Comparison of ENCODE assay signal across 20 cellular contexts in genomic region chr20:52411611-52412010, GRCh38.
"Had no signal": no experiment of that assay in that cellular context is flagged by ENCODE, and none has a peak within 500 bp of the region (broad histone marks: within the 10 kb centered on the region; RNA-seq: fewer than 3 reads in every experiment).

No MANE protein-coding gene starts in this region.

- H3K27me3 ChIP-seq: neutrophil, ovary, right atrium auricular region, thyroid gland had no signal

- H3K36me3 ChIP-seq: neutrophil, ovary, right atrium auricular region, thyroid gland, upper lobe of right lung had no signal

- H3K4me1 ChIP-seq: psoas muscle, right atrium auricular region, thyroid gland had no signal

- H3K4me3 ChIP-seq: lung, ovary, psoas muscle, right atrium auricular region, thyroid gland, upper lobe of right lung had no signal

- DNase-seq: activated CD4-positive, alpha-beta T cell treated with anti-CD3 and anti-CD28 coated beads, Interleukin-2, amount 10 ng/mL, durations not matched to agents 24 days and 14 days; activated naive CD4-positive, alpha-beta T cell treated with anti-CD3 and anti-CD28 coated beads for 36 hours; activated T-cell treated with anti-CD3 and anti-CD28 coated beads, Interleukin-2, amount 50 U/mL, for 4 hours; aorta; effector CD4-positive, alpha-beta T cell; foreskin melanocyte; ovary; psoas muscle; substantia nigra; thyroid gland; upper lobe of right lung had no signal

- ATAC-seq: left lobe of liver, psoas muscle, upper lobe of right lung had no signal

- H3K27ac ChIP-seq: neutrophil, ovary, psoas muscle, right atrium auricular region, thyroid gland, upper lobe of right lung had no signal

- H3K4me3 Mint-ChIP-seq: activated CD4-positive, alpha-beta T cell treated with anti-CD3 and anti-CD28 coated beads, Interleukin-2, amount 10 ng/mL, durations not matched to agents 24 days and 14 days; activated naive CD4-positive, alpha-beta T cell treated with anti-CD3 and anti-CD28 coated beads for 36 hours; brain; dendritic cell treated with granulocyte-macrophage colony-stimulating factor and Interleukin-4, amounts not matched to agents 40 ng/mL and 50 ng/mL, for 4 days; mesothelial cell of epicardium; nephron had no signal

- H3K27ac Mint-ChIP-seq: activated naive CD4-positive, alpha-beta T cell treated with anti-CD3 and anti-CD28 coated beads for 36 hours; dendritic cell treated with granulocyte-macrophage colony-stimulating factor and Interleukin-4, amounts not matched to agents 40 ng/mL and 50 ng/mL, for 4 days; T-helper 1 cell treated with Interleukin-12 subunit alpha and Interleukin-12 subunit beta and Interleukin-4 antibody, amounts not matched to agents 30 μg/mL and 1 μg/mL, for 36 hours had no signal

- H3K9me3 ChIP-seq: neutrophil, psoas muscle, right atrium auricular region, thyroid gland, upper lobe of right lung had no signal

- H3K27me3 Mint-ChIP-seq: activated CD4-positive, alpha-beta T cell treated with anti-CD3 and anti-CD28 coated beads, Interleukin-2, amount 10 ng/mL, durations not matched to agents 24 days and 14 days; dendritic cell treated with granulocyte-macrophage colony-stimulating factor and Interleukin-4, amounts not matched to agents 40 ng/mL and 50 ng/mL, for 4 days had no signal

- H3K36me3 Mint-ChIP-seq: brain, mesothelial cell of epicardium had no signal
